17 cellular contexts compared by ENCODE assay signal in the genomic region with DNA sequence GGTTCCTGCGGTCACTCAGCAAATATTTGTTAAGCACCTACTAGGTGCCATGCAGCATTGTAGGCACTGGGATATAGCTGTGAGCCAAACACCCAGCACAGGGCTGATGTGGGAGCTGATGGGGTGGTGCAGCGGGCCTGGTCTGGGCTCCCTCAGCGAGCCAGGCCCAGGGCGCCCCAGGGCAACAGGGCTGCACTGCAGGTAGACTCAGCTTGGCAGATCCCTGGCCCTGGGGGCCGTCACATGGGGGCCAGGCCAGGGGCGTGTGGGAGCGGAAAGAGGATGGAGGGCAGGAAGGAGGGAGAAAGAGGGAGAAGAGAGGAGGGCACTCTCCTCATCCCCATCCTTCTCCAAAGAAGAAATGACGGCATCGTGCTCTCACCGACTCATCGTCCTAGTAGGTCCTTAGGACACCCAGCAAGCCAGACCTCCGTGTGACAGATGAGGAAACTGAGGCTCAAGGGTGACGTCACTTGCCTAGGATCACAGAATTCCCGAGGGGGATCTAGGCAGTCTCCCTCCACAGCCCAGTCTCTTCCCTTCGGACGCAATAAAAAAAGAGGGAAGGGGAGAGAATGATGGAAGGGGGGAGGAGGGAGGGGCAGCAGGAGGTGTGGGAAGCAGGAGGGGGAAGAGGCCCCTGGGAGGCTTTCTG.
"Had no signal": no experiment of that assay in that cellular context is flagged by ENCODE, and none has a peak within 500 bp of the region (broad histone marks: within the 10 kb centered on the region; RNA-seq: fewer than 3 reads in every experiment).

No MANE protein-coding gene starts in this region.

- DNase-seq: activated B cell treated with CpG ODN at 0.5 μM for 24 hours; activated CD4-positive, alpha-beta T cell treated with anti-CD3 and anti-CD28 coated beads for 48 hours; activated CD8-positive, alpha-beta T cell treated with anti-CD3 and anti-CD28 coated beads for 36 hours; activated effector memory CD4-positive, alpha-beta T cell treated with anti-CD3 and anti-CD28 coated beads, Interleukin-2, amount 50 U/mL, for 16 hours; activated T-cell treated with anti-CD3 and anti-CD28 coated beads, Interleukin-2, amount 50 U/mL, for 4 hours; caudate nucleus; erythroblast; hypothalamus; kidney; left lung; mucosa of descending colon; natural killer cell; stimulated activated CD4-positive, alpha-beta T cell treated with anti-CD3 and anti-CD28 coated beads, Interleukin-1b, Interleukin-23, amount 100 ng/mL, for 48 hours had no signal

- H3K4me3 Mint-ChIP-seq: activated B cell treated with CpG ODN at 0.5 μM for 24 hours; activated CD8-positive, alpha-beta T cell treated with anti-CD3 and anti-CD28 coated beads for 36 hours; activated naive CD4-positive, alpha-beta T cell treated with anti-CD3 and anti-CD28 coated beads, Interleukin-2, amount 50 U/mL, for 24 hours; activated T-cell treated with anti-CD3 and anti-CD28 coated beads, Interleukin-2, amount 50 U/mL, for 4 hours; natural killer cell had no signal

- H3K27me3 ChIP-seq: adrenal gland, left lung, tibial nerve had no signal

- H3K4me3 ChIP-seq: adrenal gland, left lung, mucosa of descending colon, tibial nerve had no signal

- H3K27me3 Mint-ChIP-seq: activated B cell treated with CpG ODN at 0.5 μM for 24 hours; activated CD8-positive, alpha-beta T cell treated with anti-CD3 and anti-CD28 coated beads for 36 hours; activated naive CD4-positive, alpha-beta T cell treated with anti-CD3 and anti-CD28 coated beads, Interleukin-2, amount 50 U/mL, for 24 hours had no signal

- H3K9me3 ChIP-seq: adrenal gland, left lung, mucosa of descending colon had no signal

- H3K36me3 ChIP-seq: adrenal gland, left lung, tibial nerve had no signal

- H3K9me3 Mint-ChIP-seq: activated B cell treated with CpG ODN at 0.5 μM for 24 hours; activated naive CD4-positive, alpha-beta T cell treated with anti-CD3 and anti-CD28 coated beads, Interleukin-2, amount 50 U/mL, for 24 hours; activated T-cell treated with anti-CD3 and anti-CD28 coated beads, Interleukin-2, amount 50 U/mL, for 4 hours; natural killer cell had no signal

- H3K27ac Mint-ChIP-seq: activated B cell treated with CpG ODN at 0.5 μM for 24 hours; activated CD8-positive, alpha-beta T cell treated with anti-CD3 and anti-CD28 coated beads for 36 hours; activated naive CD4-positive, alpha-beta T cell treated with anti-CD3 and anti-CD28 coated beads, Interleukin-2, amount 50 U/mL, for 24 hours; natural killer cell had no signal

- H3K27ac ChIP-seq: adrenal gland, left lung, tibial nerve had no signal

- ATAC-seq: activated CD8-positive, alpha-beta T cell treated with anti-CD3 and anti-CD28 coated beads for 36 hours; activated T-cell treated with anti-CD3 and anti-CD28 coated beads, Interleukin-2, amount 50 U/mL, for 4 hours; left lung; mucosa of descending colon; natural killer cell; sciatic nerve had no signal
